3 cellular contexts compared by ENCODE assay signal in the genomic region with DNA sequence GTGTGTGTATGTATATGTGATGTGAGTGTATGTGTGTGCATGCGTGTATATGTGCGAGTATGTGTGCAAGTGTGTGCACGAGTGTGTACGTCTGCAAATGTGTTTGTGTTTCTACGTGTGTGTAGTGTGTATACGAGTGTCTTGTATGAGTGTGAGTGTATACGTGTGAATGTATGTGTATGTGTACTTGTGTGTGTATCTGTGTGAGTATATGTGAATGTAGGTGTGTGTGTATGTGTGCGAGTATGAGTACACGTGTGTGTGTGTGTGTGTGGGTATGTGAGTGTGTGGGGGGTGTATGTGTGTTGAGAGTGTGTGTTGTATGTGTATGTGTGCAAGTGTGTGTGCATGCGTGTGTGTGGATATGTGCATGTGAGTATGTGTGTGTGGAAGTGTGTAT.
TF ChIP-seq lines count a peak whose summit lies in the region.

No MANE protein-coding gene starts in this region.

TF ChIP-seq in HEK293, 187 proteins besides CTCF, POLR2A, EP300 and RAD21 (continues in another document):
- TF ChIP-seq REPIN1 (tag by site-specific recombination; IDR thresholded peaks at IDR 0.05; ENCODE audit: low read depth) (no peak), ZNF629 (tag by site-specific recombination; IDR thresholded peaks at IDR 0.05) (no peak), ZNF791 (tag by site-specific recombination; IDR thresholded peaks at IDR 0.05) (0 out of 2 replicates have a peak, but pooled peaks have one; percentile 25), KLF8 (tag by site-specific recombination; IDR thresholded peaks at IDR 0.05) (no peak), ZBTB7A (tag by site-specific recombination; IDR thresholded peaks at IDR 0.05; ENCODE audit: low read depth) (0 out of 2 replicates have a peak, but pooled peaks have one; percentile 16), BCL11A (tag by site-specific recombination; IDR thresholded peaks at IDR 0.05; ENCODE audit: low read depth) (no peak), ZNF792 (tag by site-specific recombination; IDR thresholded peaks at IDR 0.05) (no peak), ZNF529 (tag by site-specific recombination; IDR thresholded peaks at IDR 0.05; ENCODE audit: insufficient replicate concordance) (no peak), ZNF843 (tag by site-specific recombination; IDR thresholded peaks at IDR 0.05) (no peak), KLF7 (tag by site-specific recombination; IDR thresholded peaks at IDR 0.05; ENCODE audit: borderline replicate concordance) (no peak), ZNF785 (tag by site-specific recombination; IDR thresholded peaks at IDR 0.05) (no peak), ZNF391 (tag by site-specific recombination; IDR thresholded peaks at IDR 0.05; ENCODE audit: borderline replicate concordance, low read depth) (no peak)
- TF ChIP-seq, protein P1, sequence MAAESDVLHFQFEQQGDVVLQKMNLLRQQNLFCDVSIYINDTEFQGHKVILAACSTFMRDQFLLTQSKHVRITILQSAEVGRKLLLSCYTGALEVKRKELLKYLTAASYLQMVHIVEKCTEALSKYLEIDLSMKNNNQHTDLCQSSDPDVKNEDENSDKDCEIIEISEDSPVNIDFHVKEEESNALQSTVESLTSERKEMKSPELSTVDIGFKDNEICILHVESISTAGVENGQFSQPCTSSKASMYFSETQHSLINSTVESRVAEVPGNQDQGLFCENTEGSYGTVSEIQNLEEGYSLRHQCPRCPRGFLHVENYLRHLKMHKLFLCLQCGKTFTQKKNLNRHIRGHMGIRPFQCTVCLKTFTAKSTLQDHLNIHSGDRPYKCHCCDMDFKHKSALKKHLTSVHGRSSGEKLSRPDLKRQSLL (tag by site-specific recombination; IDR thresholded peaks at IDR 0.05) = no peak
- TF ChIP-seq, protein P2, sequence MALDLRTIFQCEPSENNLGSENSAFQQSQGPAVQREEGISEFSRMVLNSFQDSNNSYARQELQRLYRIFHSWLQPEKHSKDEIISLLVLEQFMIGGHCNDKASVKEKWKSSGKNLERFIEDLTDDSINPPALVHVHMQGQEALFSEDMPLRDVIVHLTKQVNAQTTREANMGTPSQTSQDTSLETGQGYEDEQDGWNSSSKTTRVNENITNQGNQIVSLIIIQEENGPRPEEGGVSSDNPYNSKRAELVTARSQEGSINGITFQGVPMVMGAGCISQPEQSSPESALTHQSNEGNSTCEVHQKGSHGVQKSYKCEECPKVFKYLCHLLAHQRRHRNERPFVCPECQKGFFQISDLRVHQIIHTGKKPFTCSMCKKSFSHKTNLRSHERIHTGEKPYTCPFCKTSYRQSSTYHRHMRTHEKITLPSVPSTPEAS (tag by site-specific recombination; IDR thresholded peaks at IDR 0.05) = peak; percentile 22; the same call in 1 of the 2 replicates
- TF ChIP-seq, protein P3, sequence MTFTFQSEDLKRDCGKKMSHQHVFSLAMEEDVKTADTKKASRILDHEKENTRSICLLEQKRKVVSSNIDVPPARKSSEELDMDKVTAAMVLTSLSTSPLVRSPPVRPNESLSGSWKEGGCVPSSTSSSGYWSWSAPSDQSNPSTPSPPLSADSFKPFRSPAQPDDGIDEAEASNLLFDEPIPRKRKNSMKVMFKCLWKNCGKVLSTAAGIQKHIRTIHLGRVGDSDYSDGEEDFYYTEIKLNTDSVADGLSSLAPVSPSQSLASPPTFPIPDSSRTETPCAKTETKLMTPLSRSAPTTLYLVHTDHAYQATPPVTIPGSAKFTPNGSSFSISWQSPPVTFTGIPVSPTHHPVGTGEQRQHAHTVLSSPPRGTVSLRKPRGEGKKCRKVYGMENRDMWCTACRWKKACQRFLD (tag by site-specific recombination; IDR thresholded peaks at IDR 0.05) = no peak

TF ChIP-seq in IMR-90, 13 proteins besides CTCF, POLR2A, EP300 and RAD21:
- TF ChIP-seq RFX5 (IDR thresholded peaks at IDR 0.05; ENCODE audit: low read depth, low read length) = no peak
- no peak for TF ChIP-seq MAFK (IDR thresholded peaks at IDR 0.05; ENCODE audit: low read depth, low read length)
- no peak for TF ChIP-seq NFE2L2 (IDR thresholded peaks at IDR 0.05; ENCODE audit: low read depth, low read length)
- no peak for TF ChIP-seq RCOR1 (IDR thresholded peaks at IDR 0.05; ENCODE audit: insufficient replicate concordance, low read length)
- TF ChIP-seq, protein P4, sequence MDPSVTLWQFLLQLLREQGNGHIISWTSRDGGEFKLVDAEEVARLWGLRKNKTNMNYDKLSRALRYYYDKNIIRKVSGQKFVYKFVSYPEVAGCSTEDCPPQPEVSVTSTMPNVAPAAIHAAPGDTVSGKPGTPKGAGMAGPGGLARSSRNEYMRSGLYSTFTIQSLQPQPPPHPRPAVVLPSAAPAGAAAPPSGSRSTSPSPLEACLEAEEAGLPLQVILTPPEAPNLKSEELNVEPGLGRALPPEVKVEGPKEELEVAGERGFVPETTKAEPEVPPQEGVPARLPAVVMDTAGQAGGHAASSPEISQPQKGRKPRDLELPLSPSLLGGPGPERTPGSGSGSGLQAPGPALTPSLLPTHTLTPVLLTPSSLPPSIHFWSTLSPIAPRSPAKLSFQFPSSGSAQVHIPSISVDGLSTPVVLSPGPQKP (IDR thresholded peaks at IDR 0.05; ENCODE audit: borderline replicate concordance, low read depth, low read length) = no peak
- no peak for TF ChIP-seq BHLHE40 (IDR thresholded peaks at IDR 0.05; ENCODE audit: low read depth, low read length)
- no peak for TF ChIP-seq SMC3 (IDR thresholded peaks at IDR 0.05; ENCODE audit: low read depth, low read length)
- TF ChIP-seq FOS (IDR thresholded peaks at IDR 0.05; ENCODE audit: low read depth, low read length) = no peak
- TF ChIP-seq CHD1 (IDR thresholded peaks at IDR 0.05; ENCODE audit: low read depth, low read length) = no peak
- TF ChIP-seq CEBPB (IDR thresholded peaks at IDR 0.05; ENCODE audit: low read depth, low read length) = no peak
- no peak for TF ChIP-seq MAZ (IDR thresholded peaks at IDR 0.05; ENCODE audit: borderline replicate concordance, low read depth, low read length)
- TF ChIP-seq, protein P5, sequence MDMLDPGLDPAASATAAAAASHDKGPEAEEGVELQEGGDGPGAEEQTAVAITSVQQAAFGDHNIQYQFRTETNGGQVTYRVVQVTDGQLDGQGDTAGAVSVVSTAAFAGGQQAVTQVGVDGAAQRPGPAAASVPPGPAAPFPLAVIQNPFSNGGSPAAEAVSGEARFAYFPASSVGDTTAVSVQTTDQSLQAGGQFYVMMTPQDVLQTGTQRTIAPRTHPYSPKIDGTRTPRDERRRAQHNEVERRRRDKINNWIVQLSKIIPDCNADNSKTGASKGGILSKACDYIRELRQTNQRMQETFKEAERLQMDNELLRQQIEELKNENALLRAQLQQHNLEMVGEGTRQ (IDR thresholded peaks at IDR 0.05; ENCODE audit: low read depth, low read length) = no peak
- no peak for TF ChIP-seq MXI1 (IDR thresholded peaks at IDR 0.05; ENCODE audit: borderline replicate concordance, low read depth, low read length)

TF ChIP-seq in H1, 55 proteins besides CTCF, POLR2A, EP300 and RAD21:
- TF ChIP-seq, protein P5 (IDR thresholded peaks at IDR 0.05; ENCODE audit: low read length) = no peak
- no peak for TF ChIP-seq GABPA (IDR thresholded peaks at IDR 0.05; ENCODE audit: borderline replicate concordance, insufficient read depth, low read length)
- no peak for TF ChIP-seq TAF1 (IDR thresholded peaks at IDR 0.05; ENCODE audit: low read depth, low read length)
- no peak for TF ChIP-seq BACH1 (IDR thresholded peaks at IDR 0.05; ENCODE audit: low read length)
- no peak for TF ChIP-seq BCL11A (IDR thresholded peaks at IDR 0.05; ENCODE audit: low read depth in 2 of 2, low read length in 2 of 2)
- TF ChIP-seq ZNF274 (IDR thresholded peaks at IDR 0.05; ENCODE audit: borderline replicate concordance, extremely low read depth, low read length) = no peak
- no peak for TF ChIP-seq KDM5A (IDR thresholded peaks at IDR 0.05; ENCODE audit: low read length)
- no peak for TF ChIP-seq KDM1A (IDR thresholded peaks at IDR 0.05; ENCODE audit: borderline replicate concordance, low read length)
- TF ChIP-seq, protein P6, sequence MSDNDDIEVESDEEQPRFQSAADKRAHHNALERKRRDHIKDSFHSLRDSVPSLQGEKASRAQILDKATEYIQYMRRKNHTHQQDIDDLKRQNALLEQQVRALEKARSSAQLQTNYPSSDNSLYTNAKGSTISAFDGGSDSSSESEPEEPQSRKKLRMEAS (IDR thresholded peaks at IDR 0.05) = no peak
- TF ChIP-seq HDAC6 (IDR thresholded peaks at IDR 0.05; ENCODE audit: low read depth, low read length) = no peak
- TF ChIP-seq JUN (IDR thresholded peaks at IDR 0.05; ENCODE audit: low read depth, low read length) = no peak
- no peak for TF ChIP-seq GTF2F1 (IDR thresholded peaks at IDR 0.05; ENCODE audit: borderline replicate concordance, low read depth, low read length)
- TF ChIP-seq BRCA1 (IDR thresholded peaks at IDR 0.05; ENCODE audit: low read depth, low read length) = no peak
- TF ChIP-seq NANOG (IDR thresholded peaks at IDR 0.05; ENCODE audit: insufficient read depth, low read depth, low read length, poor library complexity, severe bottlenecking) = no peak
- TF ChIP-seq RBBP5 (IDR thresholded peaks at IDR 0.05; ENCODE audit: borderline replicate concordance, low read depth, low read length) = no peak
- TF ChIP-seq HDAC2 (IDR thresholded peaks at IDR 0.05; ENCODE audit: borderline replicate concordance in 1 of 2, low read depth in 2 of 2, low read length in 2 of 2) = no peak
- TF ChIP-seq, protein P7, sequence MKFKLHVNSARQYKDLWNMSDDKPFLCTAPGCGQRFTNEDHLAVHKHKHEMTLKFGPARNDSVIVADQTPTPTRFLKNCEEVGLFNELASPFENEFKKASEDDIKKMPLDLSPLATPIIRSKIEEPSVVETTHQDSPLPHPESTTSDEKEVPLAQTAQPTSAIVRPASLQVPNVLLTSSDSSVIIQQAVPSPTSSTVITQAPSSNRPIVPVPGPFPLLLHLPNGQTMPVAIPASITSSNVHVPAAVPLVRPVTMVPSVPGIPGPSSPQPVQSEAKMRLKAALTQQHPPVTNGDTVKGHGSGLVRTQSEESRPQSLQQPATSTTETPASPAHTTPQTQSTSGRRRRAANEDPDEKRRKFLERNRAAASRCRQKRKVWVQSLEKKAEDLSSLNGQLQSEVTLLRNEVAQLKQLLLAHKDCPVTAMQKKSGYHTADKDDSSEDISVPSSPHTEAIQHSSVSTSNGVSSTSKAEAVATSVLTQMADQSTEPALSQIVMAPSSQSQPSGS (IDR thresholded peaks at IDR 0.05; ENCODE audit: low read length) = no peak
- no peak for TF ChIP-seq SUZ12 (IDR thresholded peaks at IDR 0.05; ENCODE audit: low read length)
